Comparison of ENCODE assay signal across 35 cellular contexts in the genomic region with DNA sequence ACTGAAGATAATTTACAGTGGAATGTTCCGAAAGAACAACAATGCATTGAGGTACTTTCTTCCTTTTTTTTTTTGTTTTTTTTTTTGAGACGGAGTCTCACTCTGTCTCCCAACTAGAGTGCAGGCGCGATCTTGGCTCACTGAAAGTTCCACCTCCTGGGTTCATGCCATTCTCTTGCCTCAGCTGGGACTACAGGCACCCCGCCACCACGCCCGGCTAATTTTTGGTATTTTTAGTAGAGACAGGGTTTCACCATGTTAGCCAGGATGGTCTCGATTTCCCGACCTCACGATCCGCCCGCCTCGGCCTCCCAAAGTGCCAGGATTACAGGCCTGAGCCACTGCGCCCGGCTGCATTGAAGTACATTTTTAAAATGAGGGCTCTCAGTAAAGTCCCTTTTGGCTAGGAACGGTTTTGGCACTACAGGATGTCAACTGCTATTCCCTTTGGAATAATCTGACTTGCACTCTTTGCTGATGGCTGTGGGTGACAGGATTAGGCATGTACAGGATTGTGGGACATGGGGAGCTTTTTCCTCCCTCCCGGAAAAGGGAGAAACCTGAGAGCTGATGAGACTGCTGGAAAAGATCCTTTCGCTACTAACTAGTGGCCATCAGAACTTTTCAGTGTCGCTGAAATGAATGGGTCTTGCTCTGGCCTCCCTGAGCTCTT. TPM values are rescaled to one million over a fixed set of nuclear protein-coding genes. Genes with fewer than 3 reads are reported as not detected.
DNase-seq lines count a peak whose midpoint lies in the region; ATAC-seq and TF ChIP-seq lines count a peak whose summit lies in the region.
"Had no signal": no experiment of that assay in that cellular context is flagged by ENCODE, and none has a peak within 500 bp of the region (broad histone marks: within the 10 kb centered on the region; RNA-seq: fewer than 3 reads in every experiment).

No MANE protein-coding gene starts in this region.

- H3K9me3 ChIP-seq in body of pancreas, result no peaks in the 10 kb centered on the region
- H3K9me3 ChIP-seq in tibial artery, result no peaks in the 10 kb centered on the region
- H3K9me3 ChIP-seq: breast epithelium had no signal

- H3K36me3 ChIP-seq in body of pancreas (replicated peaks in 1 of 2; ENCODE audit: insufficient read depth in 1 of 2, low read depth in 2 of 2) (no peaks in the 10 kb centered on the region), tibial artery (peaks cover 15 to 23% (median 20%) of the 10 kb centered on the region in 3 donors)
- H3K36me3 ChIP-seq: breast epithelium, HAP-1 had no signal

- intact Hi-C loops in body of pancreas (cut with DNase I) (no loop called here), left cardiac atrium (cut with DNase I) (no loop called here), sciatic nerve (cut with DNase I) (no loop called here), tibial artery (cut with DNase I; ENCODE audit: low total_unique reads) (loop anchor here (2.0 kb wide), 1 partner anchor 165 kb away; no protein-coding TSS in a partner anchor)

- TF ChIP-seq CTCF in body of pancreas (IDR thresholded peaks at IDR 0.05), result no peak
- no peak for TF ChIP-seq CTCF in tibial artery (IDR thresholded peaks at IDR 0.05)

- H3K27me3 Mint-ChIP-seq in effector memory CD8-positive, alpha-beta T cell, result no peaks in the 10 kb centered on the region
- H3K27me3 Mint-ChIP-seq: CD4-positive, alpha-beta memory T cell; stimulated activated naive CD8-positive, alpha-beta T cell treated with anti-CD3 and anti-CD28 coated beads, Interleukin-15, Interleukin-2, amounts not matched to agents 100 ng/mL and 50 ng/mL, for 24 hours had no signal

- 83 to 87% methylated on average over 19 of the region's 19 CpGs for WGBS in body of pancreas, 2 donors

- H3K27me3 ChIP-seq in body of pancreas (no peaks in the 10 kb centered on the region), tibial artery (no peaks in the 10 kb centered on the region)
- H3K27me3 ChIP-seq: breast epithelium, MG63 had no signal

- H3K9me3 Mint-ChIP-seq in effector memory CD8-positive, alpha-beta T cell, result no peaks in the 10 kb centered on the region
- H3K9me3 Mint-ChIP-seq: CD4-positive, alpha-beta memory T cell; stimulated activated naive CD8-positive, alpha-beta T cell treated with anti-CD3 and anti-CD28 coated beads, Interleukin-15, Interleukin-2, amounts not matched to agents 100 ng/mL and 50 ng/mL, for 24 hours had no signal

- H3K27ac ChIP-seq in body of pancreas (peak overlapping the region in 3 of 4 donors; percentile 33 to 69 (median 56)), tibial artery (peak overlapping the region; percentile 73 to 79)
- H3K27ac ChIP-seq: A549, epithelial cell of prostate, KMS-11, VCaP had no signal

- DNase-seq in body of pancreas (peak in 2 of 4 donors; percentile 29 to 53), left cardiac atrium (peak; percentile 45), sciatic nerve (ENCODE audit: low spot score) (no peak), tibial artery (peak; percentile 78 to 87), RPMI8226 (no peak), AG20443 (ENCODE audit: low spot score) (no peak), SIG-M5 treated with dmso at 0.1 percent for 504 hours (lab: John Stamatoyannopoulos, UW; ENCODE audit: unreplicated experiment) (no peak)
- DNase-seq in effector memory CD8-positive, alpha-beta T cell, result no peak
- DNase-seq: activated CD4-positive, alpha-beta T cell treated with anti-CD3 and anti-CD28 coated beads for 4 hours; activated CD8-positive, alpha-beta memory T cell treated with anti-CD3 and anti-CD28 coated beads for 24 hours; activated naive CD4-positive, alpha-beta T cell treated with anti-CD3 and anti-CD28 coated beads, Interleukin-2, amount 50 U/mL, for 16 hours; activated T-cell treated with anti-CD3 and anti-CD28 coated beads for 4 hours; amniotic stem cell; CD4-positive, alpha-beta memory T cell; DND-41; effector CD8-positive, alpha-beta T cell; GF-D8; MG63; mucosa of descending colon; NCI-H1105 treated with DMSO at 0.1 percent for 48 hours; NCI-H187 treated with DMSO at 0.1 percent for 48 hours; NCI-H2171; NCI-H510A; stimulated activated CD4-positive, alpha-beta T cell treated with anti-CD3 and anti-CD28 coated beads, Interleukin-1b, Interleukin-23, amount 100 ng/mL, for 48 hours had no signal

- peaks cover 12% of the 10 kb centered on the region for H3K36me3 Mint-ChIP-seq in effector memory CD8-positive, alpha-beta T cell (ENCODE audit: insufficient read depth)
- H3K36me3 Mint-ChIP-seq: type B pancreatic cell had no signal

- peaks cover 0 to under 1% of the 10 kb centered on the region in 2 donors for H3K4me1 Mint-ChIP-seq in effector memory CD8-positive, alpha-beta T cell (ENCODE audit: low read depth in 2 of 2)
- H3K4me1 Mint-ChIP-seq: CD4-positive, alpha-beta memory T cell; nephron had no signal

- no peak for TF ChIP-seq POLR2A in body of pancreas (IDR thresholded peaks at IDR 0.05)

- ATAC-seq in body of pancreas (peak; percentile 45), left cardiac atrium (peak; percentile 80 to 88), sciatic nerve (peak; percentile 82)
- no peak for ATAC-seq in effector memory CD8-positive, alpha-beta T cell (replicated peaks)
- ATAC-seq: A549, mucosa of descending colon had no signal

- H3K4me3 Mint-ChIP-seq in effector memory CD8-positive, alpha-beta T cell, result no peak overlapping the region
- H3K4me3 Mint-ChIP-seq: CD4-positive, alpha-beta memory T cell; nephron; stimulated activated naive CD8-positive, alpha-beta T cell treated with anti-CD3 and anti-CD28 coated beads, Interleukin-15, Interleukin-2, amounts not matched to agents 100 ng/mL and 50 ng/mL, for 24 hours; type B pancreatic cell had no signal

- H3K4me1 ChIP-seq in body of pancreas (peaks cover 18% of the 10 kb centered on the region), tibial artery (peaks cover 0 to 34% (median 26%) of the 10 kb centered on the region in 4 donors)
- H3K4me1 ChIP-seq: A549, breast epithelium, HAP-1 had no signal

- peak overlapping the region in 1 of 2 donors; percentile 49 for H3K27ac Mint-ChIP-seq in effector memory CD8-positive, alpha-beta T cell
- H3K27ac Mint-ChIP-seq: activated T-helper 2 cell treated with anti-CD3 and anti-CD28 coated beads, Interferon-gamma antibody, Interleukin-2, Interleukin-4, amounts not matched to agents 10 μg/mL and 5 μg/mL and 100 μg/mL, durations not matched to agents 14 hours and 24 hours and 36 hours; nephron; stimulated activated naive CD8-positive, alpha-beta T cell treated with anti-CD3 and anti-CD28 coated beads, Interleukin-15, Interleukin-2, amounts not matched to agents 100 ng/mL and 50 ng/mL, for 24 hours; type B pancreatic cell had no signal

- H3K4me3 ChIP-seq in body of pancreas (no peak overlapping the region), tibial artery (peak overlapping the region in 1 of 2 donors; percentile 18)
- H3K4me3 ChIP-seq: A549, breast epithelium, HAP-1, lung, MG63, mucosa of descending colon had no signal

RNA-seq across cellular contexts. Expression of gene EDEM3, which starts 56.9 kb away (rescaled TPM):
- 10 to 100 TPM; 37.9 to 49.4 TPM for total RNA-seq in body of pancreas
- total RNA-seq in left cardiac atrium, result 10 to 100 TPM; 21.7 to 25.4 TPM
- 46.0 TPM for total RNA-seq in sciatic nerve

Comparison
In these comparisons a context has a peak if more than half of its experiments do, and no peak if none do; other contexts are left out.
1. DNase-seq: peak in left cardiac atrium (single experiment) and tibial artery (2 of 2); none in sciatic nerve (single experiment), RPMI8226 (single experiment), effector memory CD8-positive, alpha-beta T cell (0 of 3), AG20443 (single experiment) and SIG-M5 treated with dmso at 0.1 percent for 504 hours (single experiment).